In genomic region chr17:75557075-75557851, GRCh38 we compare ENCODE assay signal across 8 cellular contexts. TPM values are rescaled to one million over a fixed set of nuclear protein-coding genes. Genes with fewer than 3 reads are reported as not detected.
A peak's percentile ranks its signal among the peaks of the same experiment; 100 is the strongest.
DNase-seq lines count a peak whose midpoint lies in the region; ATAC-seq, FAIRE-seq and TF ChIP-seq lines count a peak whose summit lies in the region.

No MANE protein-coding gene starts in this region.

- H3K27ac ChIP-seq in psoas muscle (no peak overlapping the region), OCI-LY7 (ENCODE audit: low read depth, low read length, poor library complexity, severe bottlenecking) (no peak overlapping the region)

- no peak for TF ChIP-seq CTCF in psoas muscle (IDR thresholded peaks at IDR 0.05)
- TF ChIP-seq CTCF in OCI-LY7 (conservative IDR thresholded peaks at IDR 0.05; ENCODE audit: low read length) = no peak

- no peak for TF ChIP-seq POLR2A in H54 (IDR thresholded peaks at IDR 0.05; ENCODE audit: low read depth, low read length)

- ATAC-seq in psoas muscle (peak; percentile 47 to 55 (median 49)), HG03520 (IDR thresholded peaks at IDR 0.05; ENCODE audit: unreplicated experiment) (no peak)

- 33 to 40% (median 34%) methylated on average over 14 to 15 of the region's 15 CpGs for WGBS in psoas muscle, 3 donors

- H3K4me1 ChIP-seq in psoas muscle = no peaks in the 10 kb centered on the region
- no peaks in the 10 kb centered on the region for H3K4me1 ChIP-seq in OCI-LY7 (ENCODE audit: insufficient read depth, low read length, poor library complexity, severe bottlenecking)

- intact Hi-C loops in psoas muscle (cut with DNase I) = no loop called here
- intact Hi-C loops in OCI-LY7 (cut with micrococcal nuclease; ENCODE audit: unreplicated experiment) = no loop called here

- no TSS peak for BruUV-seq in OCI-LY7 (replicated peaks; lab: Mats Ljungman, UMichigan)

- no peak for FAIRE-seq in H54 (lab: Jason Lieb, UNC)

- peak; percentile 89 for DNase-seq in H54 (ENCODE audit: insufficient read length, low spot score)
- peak; percentile 83 for DNase-seq in SW480 (ENCODE audit: low spot score)
- DNase-seq in hepatic stellate cell (ENCODE audit: low spot score) = peak; percentile 63
- no peak for DNase-seq in psoas muscle
- DNase-seq in activated T-cell treated with anti-CD3 and anti-CD28 coated beads, Interleukin-2, amount 50 U/mL, for 48 hours = no peak
- no peak for DNase-seq in NCI-H510A (lab: John Stamatoyannopoulos, UW)
- no peak for DNase-seq in OCI-LY7 (ENCODE audit: low spot score)

- POLR2A ChIA-PET in OCI-LY7 (lab: Charles Lee) = interaction anchor here (0.6 kb wide), 1 partner anchor 446 kb away, joined by 3 read pairs; no protein-coding TSS in a partner anchor

- H3K4me3 ChIP-seq in psoas muscle (no peak overlapping the region), OCI-LY7 (ENCODE audit: low read depth, low read length, poor library complexity, severe bottlenecking) (no peak overlapping the region)

- H3K9me2 ChIP-seq in OCI-LY7 (ENCODE audit: insufficient read depth, low read length) = no peaks in the 10 kb centered on the region

- CTCF ChIA-PET in OCI-LY7 (lab: Charles Lee; ENCODE audit: unreplicated experiment) = no interaction called here

- no peaks in the 10 kb centered on the region for H3K79me2 ChIP-seq in OCI-LY7 (ENCODE audit: insufficient read depth, low read depth, low read length)

- no peak overlapping the region for H2AFZ ChIP-seq in OCI-LY7 (ENCODE audit: low read length)

- no peaks in the 10 kb centered on the region for H3K36me3 ChIP-seq in psoas muscle (ENCODE audit: insufficient read depth in 1 of 2, low read depth in 1 of 2)
- no peaks in the 10 kb centered on the region for H3K36me3 ChIP-seq in OCI-LY7 (ENCODE audit: insufficient read depth, low read length)

- no peak overlapping the region for H3K4me2 ChIP-seq in OCI-LY7 (ENCODE audit: low read length)

- no peaks in the 10 kb centered on the region for H3K27me3 ChIP-seq in psoas muscle (ENCODE audit: insufficient read depth in 3 of 3, low read length in 2 of 3)

- H3K9me3 ChIP-seq in psoas muscle (no peaks in the 10 kb centered on the region), OCI-LY7 (ENCODE audit: low read length) (no peaks in the 10 kb centered on the region)

- H4K20me1 ChIP-seq in OCI-LY7 (ENCODE audit: insufficient read depth, low read length) = no peaks in the 10 kb centered on the region

RNA-seq across cellular contexts. Expression of gene MYO15B, which starts 30.3 kb away (rescaled TPM):
- 10 to 100 TPM; 11.9 to 28.2 (median 21.4) TPM for total RNA-seq in psoas muscle
- polyA plus RNA-seq in psoas muscle = 10 to 100 TPM in 2 of 3 donors, 1 to 10 TPM in 1; 5.2 to 23.7 (median 11.8) TPM
- 8.9 and 9.7 TPM in 2 replicates for total RNA-seq in OCI-LY7 (2014; rRNA removed; shearing (Covaris generic))
- total RNA-seq in OCI-LY7 (2022) = 17.7 and 19.2 TPM in 2 replicates

RNA-seq across cellular contexts. Expression of gene LLGL2, which starts 31.8 kb away (rescaled TPM):
- total RNA-seq in psoas muscle (1 to 10 TPM; 1.4 to 3.3 (median 1.5) TPM), OCI-LY7 (2022) (20.9 and 21.6 TPM in 2 replicates)
- 1 to 10 TPM; 1.4 to 1.9 (median 1.4) TPM for polyA plus RNA-seq in psoas muscle
- 10.7 and 12.6 TPM in 2 replicates for total RNA-seq in OCI-LY7 (2014; rRNA removed; shearing (Covaris generic))

RNA-seq across cellular contexts. Expression of gene TSEN54, which starts 40.9 kb away (rescaled TPM):
- total RNA-seq in psoas muscle (1 to 10 TPM; 5.7 to 9.7 (median 8.2) TPM), OCI-LY7 (2022) (57.9 and 69.8 TPM in 2 replicates)
- 10 to 100 TPM; 10.1 to 14.9 (median 11.3) TPM for polyA plus RNA-seq in psoas muscle
- total RNA-seq in OCI-LY7 (2014; rRNA removed; shearing (Covaris generic)) = 45.4 and 57.4 TPM in 2 replicates

RNA-seq across cellular contexts. Expression of gene CASKIN2, which starts 41.9 kb away (rescaled TPM):
- 10 to 100 TPM; 26.3 to 33.5 (median 28.3) TPM for total RNA-seq in psoas muscle
- polyA plus RNA-seq in psoas muscle = 10 to 100 TPM in 1 of 3 donors, 1 to 10 TPM in 2; 8.2 to 11.0 (median 8.9) TPM
- not detected in 2 replicates for total RNA-seq in OCI-LY7 (2014; rRNA removed; shearing (Covaris generic))
- total RNA-seq in OCI-LY7 (2022) = 0.24 and 1.0 TPM in 2 replicates

Comparison
In these comparisons a context has a peak if more than half of its experiments do, and no peak if none do; other contexts are left out.
1. DNase-seq: peak in H54 (single experiment), SW480 (single experiment) and hepatic stellate cell (single experiment); none in psoas muscle (0 of 2), activated T-cell treated with anti-CD3 and anti-CD28 coated beads, Interleukin-2, amount 50 U/mL, for 48 hours (0 of 2), NCI-H510A (single experiment) and OCI-LY7 (single experiment).
2. RNA of gene TSEN54, which starts 40.9 kb away (total RNA-seq): 45.4 to 69.8 TPM in OCI-LY7; 5.7 to 9.7 TPM in psoas muscle; every median in the first group is over 4 times any median in the second.